Comparison of ENCODE assay signal across 1 cellular context in the genomic region with DNA sequence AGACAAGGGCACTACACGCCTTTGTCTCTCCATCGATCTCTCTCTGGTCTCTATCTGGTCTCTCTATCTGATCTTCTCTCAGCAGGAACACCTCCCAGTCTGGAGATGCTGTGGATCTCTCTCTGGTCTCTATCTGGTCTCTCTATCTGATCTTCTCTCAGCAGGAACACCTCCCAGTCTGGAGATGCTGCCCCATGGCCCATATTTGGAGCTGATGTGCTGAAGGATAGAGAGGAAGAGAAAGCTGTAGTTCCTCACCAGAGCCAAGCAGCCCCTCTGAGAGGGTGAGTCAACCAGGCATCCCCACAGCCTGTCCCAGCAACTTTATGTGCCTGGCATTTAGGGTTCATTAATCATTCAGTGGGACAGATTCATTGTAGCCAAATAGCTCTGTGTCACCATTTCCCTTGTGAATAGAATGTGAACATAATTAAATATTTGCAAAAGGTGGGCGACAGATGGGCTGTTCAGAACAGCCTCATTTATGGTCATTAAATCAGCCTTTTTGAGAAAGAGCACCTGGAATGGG.
TF ChIP-seq lines count a peak whose summit lies in the region.

No MANE protein-coding gene starts in this region.

TF ChIP-seq in HEK293, 187 proteins besides CTCF, POLR2A, EP300 and RAD21 (continued from another document):
- TF ChIP-seq, protein P1, sequence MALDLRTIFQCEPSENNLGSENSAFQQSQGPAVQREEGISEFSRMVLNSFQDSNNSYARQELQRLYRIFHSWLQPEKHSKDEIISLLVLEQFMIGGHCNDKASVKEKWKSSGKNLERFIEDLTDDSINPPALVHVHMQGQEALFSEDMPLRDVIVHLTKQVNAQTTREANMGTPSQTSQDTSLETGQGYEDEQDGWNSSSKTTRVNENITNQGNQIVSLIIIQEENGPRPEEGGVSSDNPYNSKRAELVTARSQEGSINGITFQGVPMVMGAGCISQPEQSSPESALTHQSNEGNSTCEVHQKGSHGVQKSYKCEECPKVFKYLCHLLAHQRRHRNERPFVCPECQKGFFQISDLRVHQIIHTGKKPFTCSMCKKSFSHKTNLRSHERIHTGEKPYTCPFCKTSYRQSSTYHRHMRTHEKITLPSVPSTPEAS (tag by site-specific recombination; IDR thresholded peaks at IDR 0.05): no peak
- TF ChIP-seq ZNF558 (tag by site-specific recombination; IDR thresholded peaks at IDR 0.05): no peak
- TF ChIP-seq HOXC10 (CRISPR knock-in tag; IDR thresholded peaks at IDR 0.05): no peak
- TF ChIP-seq, protein P2, sequence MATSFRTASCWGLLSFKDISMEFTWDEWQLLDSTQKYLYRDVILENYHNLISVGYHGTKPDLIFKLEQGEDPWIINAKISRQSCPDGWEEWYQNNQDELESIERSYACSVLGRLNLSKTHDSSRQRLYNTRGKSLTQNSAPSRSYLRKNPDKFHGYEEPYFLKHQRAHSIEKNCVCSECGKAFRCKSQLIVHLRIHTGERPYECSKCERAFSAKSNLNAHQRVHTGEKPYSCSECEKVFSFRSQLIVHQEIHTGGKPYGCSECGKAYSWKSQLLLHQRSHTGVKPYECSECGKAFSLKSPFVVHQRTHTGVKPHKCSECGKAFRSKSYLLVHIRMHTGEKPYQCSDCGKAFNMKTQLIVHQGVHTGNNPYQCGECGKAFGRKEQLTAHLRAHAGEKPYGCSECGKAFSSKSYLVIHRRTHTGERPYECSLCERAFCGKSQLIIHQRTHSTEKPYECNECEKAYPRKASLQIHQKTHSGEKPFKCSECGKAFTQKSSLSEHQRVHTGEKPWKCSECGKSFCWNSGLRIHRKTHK (tag by site-specific recombination; IDR thresholded peaks at IDR 0.05): no peak
- TF ChIP-seq GLIS2 (tag by site-specific recombination; IDR thresholded peaks at IDR 0.05): no peak
- 0 out of 2 replicates have a peak, but pooled peaks have one; percentile 25 for TF ChIP-seq ZNF341 (tag by site-specific recombination; IDR thresholded peaks at IDR 0.05; ENCODE audit: low read depth)
- 0 out of 2 replicates have a peak, but pooled peaks have one; percentile 13 for TF ChIP-seq ZNF335 (tag by site-specific recombination; conservative IDR thresholded peaks at IDR 0.05)
- no peak for TF ChIP-seq ZNF571 (tag by site-specific recombination; IDR thresholded peaks at IDR 0.05)
- TF ChIP-seq ZNF24 (tag by site-specific recombination; IDR thresholded peaks at IDR 0.05): no peak
- TF ChIP-seq ZBTB17 (tag by site-specific recombination; IDR thresholded peaks at IDR 0.05): 0 out of 2 replicates have a peak, but pooled peaks have one; percentile 12
- TF ChIP-seq GLI4 (tag by site-specific recombination; IDR thresholded peaks at IDR 0.05): no peak
- TF ChIP-seq KLF10 (tag by site-specific recombination; IDR thresholded peaks at IDR 0.05): no peak
- TF ChIP-seq ZNF404 (tag by site-specific recombination; IDR thresholded peaks at IDR 0.05): no peak
- no peak for TF ChIP-seq ZFP37 (tag by site-specific recombination; IDR thresholded peaks at IDR 0.05)
